Comparison of ENCODE assay signal across 11 cellular contexts in genomic region chr1:7942701-7943029, GRCh38. TPM values are rescaled to one million over a fixed set of nuclear protein-coding genes. Genes with fewer than 3 reads are reported as not detected.
DNase-seq lines count a peak whose midpoint lies in the region; ATAC-seq, FAIRE-seq and TF ChIP-seq lines count a peak whose summit lies in the region.
"Had no signal": no experiment of that assay in that cellular context is flagged by ENCODE, and none has a peak within 500 bp of the region (broad histone marks: within the 10 kb centered on the region; RNA-seq: fewer than 3 reads in every experiment).

No MANE protein-coding gene starts in this region.

- TF ChIP-seq CTCF in WTC11 (IDR thresholded peaks at IDR 0.05) = no peak

- POLR2A ChIA-PET in WTC11 (lab: Charles Lee) = no interaction called here

- H3K27me3 Mint-ChIP-seq in WTC11 (ENCODE audit: low read depth) = peaks cover 60% of the 10 kb centered on the region
- H3K27me3 Mint-ChIP-seq in stimulated activated naive CD8-positive, alpha-beta T cell treated with anti-CD3 and anti-CD28 coated beads, Interleukin-15, amount 100 ng/mL, for 72 hours = no peaks in the 10 kb centered on the region

- H3K27ac Mint-ChIP-seq in WTC11 = no peak overlapping the region
- H3K27ac Mint-ChIP-seq in stimulated activated naive CD8-positive, alpha-beta T cell treated with anti-CD3 and anti-CD28 coated beads, Interleukin-15, amount 100 ng/mL, for 72 hours = peak overlapping the region; percentile 4 to 81

- H3K4me3 Mint-ChIP-seq in WTC11 = peak overlapping the region; percentile 45
- peak overlapping the region; percentile 76 to 82 for H3K4me3 Mint-ChIP-seq in stimulated activated naive CD8-positive, alpha-beta T cell treated with anti-CD3 and anti-CD28 coated beads, Interleukin-15, amount 100 ng/mL, for 72 hours

- no peak for ATAC-seq in WTC11
- ATAC-seq in stimulated activated naive CD8-positive, alpha-beta T cell treated with anti-CD3 and anti-CD28 coated beads, Interleukin-15, amount 100 ng/mL, for 72 hours = no peak
- ATAC-seq in HG03196 (IDR thresholded peaks at IDR 0.05; ENCODE audit: unreplicated experiment) = no peak
- ATAC-seq: A549 had no signal

- H3K4me1 Mint-ChIP-seq in WTC11 = peaks cover 16% of the 10 kb centered on the region
- peaks cover 55% of the 10 kb centered on the region for H3K4me1 Mint-ChIP-seq in stimulated activated naive CD8-positive, alpha-beta T cell treated with anti-CD3 and anti-CD28 coated beads, Interleukin-15, amount 100 ng/mL, for 72 hours

- H3K27ac ChIP-seq in iPS-20b (ENCODE audit: low read length) = no peak overlapping the region

- H3K36me3 ChIP-seq in iPS-20b (ENCODE audit: insufficient read depth, low read depth, low read length) = no peaks in the 10 kb centered on the region
- H3K36me3 ChIP-seq: right atrium auricular region had no signal

- H3K27me3 ChIP-seq in iPS-20b (ENCODE audit: insufficient read depth, low read length) = peaks cover 48% of the 10 kb centered on the region
- H3K27me3 ChIP-seq: right atrium auricular region had no signal

- H3K9me3 ChIP-seq in iPS-20b (ENCODE audit: insufficient read depth, low read depth, low read length) = no peaks in the 10 kb centered on the region
- H3K9me3 ChIP-seq: A549, right atrium auricular region had no signal

- CTCF ChIA-PET in WTC11 (lab: Charles Lee) = interaction anchor here (0.6 to 1.6 kb wide), 9 partner anchors 32 to 467 kb away, joined by 3 to 6 read pairs (median 4); no protein-coding TSS in a partner anchor

- H3K9ac ChIP-seq in iPS-20b (ENCODE audit: low read depth, low read length) = no peak overlapping the region

- DNase-seq in SIG-M5 treated with dmso at 0.1 percent for 504 hours (lab: John Stamatoyannopoulos, UW; ENCODE audit: unreplicated experiment) (peak; percentile 55), SIG-M5 (lab: John Stamatoyannopoulos, UW) (no peak), WTC11 (ENCODE audit: low spot score) (no peak), nucleus accumbens (lab: John Stamatoyannopoulos, UW) (no peak), RCC 7860 (ENCODE audit: low spot score) (no peak)
- DNase-seq in stimulated activated naive CD8-positive, alpha-beta T cell treated with anti-CD3 and anti-CD28 coated beads, Interleukin-15, amount 100 ng/mL, for 72 hours = no peak
- DNase-seq: NCI-H1105 had no signal

- peak overlapping the region; percentile 54; the same call in 1 of the 2 replicates for H3K4me3 ChIP-seq in iPS-20b (ENCODE audit: low read length)
- H3K4me3 ChIP-seq: A549 had no signal

- no peak for FAIRE-seq in RCC 7860 (lab: Jason Lieb, UNC)
- FAIRE-seq: A549 had no signal

- H3K9me3 Mint-ChIP-seq in WTC11 = no peaks in the 10 kb centered on the region
- no peaks in the 10 kb centered on the region for H3K9me3 Mint-ChIP-seq in stimulated activated naive CD8-positive, alpha-beta T cell treated with anti-CD3 and anti-CD28 coated beads, Interleukin-15, amount 100 ng/mL, for 72 hours

- no peaks in the 10 kb centered on the region for H3K4me1 ChIP-seq in iPS-20b (ENCODE audit: insufficient read depth, low read length)

- H3K36me3 Mint-ChIP-seq in WTC11 = no peaks in the 10 kb centered on the region

TF ChIP-seq in WTC11, 78 proteins besides CTCF, POLR2A, EP300 and RAD21 (continues in another document):
- TF ChIP-seq RORB (CRISPR knock-in tag; IDR thresholded peaks at IDR 0.05) = no peak
- TF ChIP-seq ZNF423 (CRISPR knock-in tag; IDR thresholded peaks at IDR 0.05) = no peak
- TF ChIP-seq, protein P1, sequence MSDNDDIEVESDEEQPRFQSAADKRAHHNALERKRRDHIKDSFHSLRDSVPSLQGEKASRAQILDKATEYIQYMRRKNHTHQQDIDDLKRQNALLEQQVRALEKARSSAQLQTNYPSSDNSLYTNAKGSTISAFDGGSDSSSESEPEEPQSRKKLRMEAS (CRISPR knock-in tag; IDR thresholded peaks at IDR 0.05) = no peak; the same call in 1 of the 2 replicates
- no peak for TF ChIP-seq CBFB (CRISPR knock-in tag; IDR thresholded peaks at IDR 0.05; ENCODE audit: low read depth)
- no peak for TF ChIP-seq FOXK1 (CRISPR knock-in tag; IDR thresholded peaks at IDR 0.05)
- TF ChIP-seq KAT7 (CRISPR knock-in tag; IDR thresholded peaks at IDR 0.05; ENCODE audit: borderline replicate concordance) = no peak
- TF ChIP-seq ZNF138 (CRISPR knock-in tag; conservative IDR thresholded peaks at IDR 0.05) = no peak
- TF ChIP-seq, protein P2, sequence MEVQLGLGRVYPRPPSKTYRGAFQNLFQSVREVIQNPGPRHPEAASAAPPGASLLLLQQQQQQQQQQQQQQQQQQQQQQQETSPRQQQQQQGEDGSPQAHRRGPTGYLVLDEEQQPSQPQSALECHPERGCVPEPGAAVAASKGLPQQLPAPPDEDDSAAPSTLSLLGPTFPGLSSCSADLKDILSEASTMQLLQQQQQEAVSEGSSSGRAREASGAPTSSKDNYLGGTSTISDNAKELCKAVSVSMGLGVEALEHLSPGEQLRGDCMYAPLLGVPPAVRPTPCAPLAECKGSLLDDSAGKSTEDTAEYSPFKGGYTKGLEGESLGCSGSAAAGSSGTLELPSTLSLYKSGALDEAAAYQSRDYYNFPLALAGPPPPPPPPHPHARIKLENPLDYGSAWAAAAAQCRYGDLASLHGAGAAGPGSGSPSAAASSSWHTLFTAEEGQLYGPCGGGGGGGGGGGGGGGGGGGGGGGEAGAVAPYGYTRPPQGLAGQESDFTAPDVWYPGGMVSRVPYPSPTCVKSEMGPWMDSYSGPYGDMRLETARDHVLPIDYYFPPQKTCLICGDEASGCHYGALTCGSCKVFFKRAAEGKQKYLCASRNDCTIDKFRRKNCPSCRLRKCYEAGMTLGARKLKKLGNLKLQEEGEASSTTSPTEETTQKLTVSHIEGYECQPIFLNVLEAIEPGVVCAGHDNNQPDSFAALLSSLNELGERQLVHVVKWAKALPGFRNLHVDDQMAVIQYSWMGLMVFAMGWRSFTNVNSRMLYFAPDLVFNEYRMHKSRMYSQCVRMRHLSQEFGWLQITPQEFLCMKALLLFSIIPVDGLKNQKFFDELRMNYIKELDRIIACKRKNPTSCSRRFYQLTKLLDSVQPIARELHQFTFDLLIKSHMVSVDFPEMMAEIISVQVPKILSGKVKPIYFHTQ (CRISPR knock-in tag; IDR thresholded peaks at IDR 0.05) = no peak
- no peak for TF ChIP-seq SOX15 (CRISPR knock-in tag; IDR thresholded peaks at IDR 0.05)
- no peak for TF ChIP-seq NR1H2 (CRISPR knock-in tag; IDR thresholded peaks at IDR 0.05)
- TF ChIP-seq RELA (CRISPR knock-in tag; IDR thresholded peaks at IDR 0.05; ENCODE audit: borderline replicate concordance) = no peak
- TF ChIP-seq CREB1 (CRISPR knock-in tag; IDR thresholded peaks at IDR 0.05) = no peak
- TF ChIP-seq USF1 (CRISPR knock-in tag; IDR thresholded peaks at IDR 0.05) = no peak
- TF ChIP-seq, protein P3, sequence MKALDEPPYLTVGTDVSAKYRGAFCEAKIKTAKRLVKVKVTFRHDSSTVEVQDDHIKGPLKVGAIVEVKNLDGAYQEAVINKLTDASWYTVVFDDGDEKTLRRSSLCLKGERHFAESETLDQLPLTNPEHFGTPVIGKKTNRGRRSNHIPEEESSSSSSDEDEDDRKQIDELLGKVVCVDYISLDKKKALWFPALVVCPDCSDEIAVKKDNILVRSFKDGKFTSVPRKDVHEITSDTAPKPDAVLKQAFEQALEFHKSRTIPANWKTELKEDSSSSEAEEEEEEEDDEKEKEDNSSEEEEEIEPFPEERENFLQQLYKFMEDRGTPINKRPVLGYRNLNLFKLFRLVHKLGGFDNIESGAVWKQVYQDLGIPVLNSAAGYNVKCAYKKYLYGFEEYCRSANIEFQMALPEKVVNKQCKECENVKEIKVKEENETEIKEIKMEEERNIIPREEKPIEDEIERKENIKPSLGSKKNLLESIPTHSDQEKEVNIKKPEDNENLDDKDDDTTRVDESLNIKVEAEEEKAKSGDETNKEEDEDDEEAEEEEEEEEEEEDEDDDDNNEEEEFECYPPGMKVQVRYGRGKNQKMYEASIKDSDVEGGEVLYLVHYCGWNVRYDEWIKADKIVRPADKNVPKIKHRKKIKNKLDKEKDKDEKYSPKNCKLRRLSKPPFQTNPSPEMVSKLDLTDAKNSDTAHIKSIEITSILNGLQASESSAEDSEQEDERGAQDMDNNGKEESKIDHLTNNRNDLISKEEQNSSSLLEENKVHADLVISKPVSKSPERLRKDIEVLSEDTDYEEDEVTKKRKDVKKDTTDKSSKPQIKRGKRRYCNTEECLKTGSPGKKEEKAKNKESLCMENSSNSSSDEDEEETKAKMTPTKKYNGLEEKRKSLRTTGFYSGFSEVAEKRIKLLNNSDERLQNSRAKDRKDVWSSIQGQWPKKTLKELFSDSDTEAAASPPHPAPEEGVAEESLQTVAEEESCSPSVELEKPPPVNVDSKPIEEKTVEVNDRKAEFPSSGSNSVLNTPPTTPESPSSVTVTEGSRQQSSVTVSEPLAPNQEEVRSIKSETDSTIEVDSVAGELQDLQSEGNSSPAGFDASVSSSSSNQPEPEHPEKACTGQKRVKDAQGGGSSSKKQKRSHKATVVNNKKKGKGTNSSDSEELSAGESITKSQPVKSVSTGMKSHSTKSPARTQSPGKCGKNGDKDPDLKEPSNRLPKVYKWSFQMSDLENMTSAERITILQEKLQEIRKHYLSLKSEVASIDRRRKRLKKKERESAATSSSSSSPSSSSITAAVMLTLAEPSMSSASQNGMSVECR (CRISPR knock-in tag; IDR thresholded peaks at IDR 0.05; ENCODE audit: borderline replicate concordance) = no peak
- TF ChIP-seq ZNF219 (CRISPR knock-in tag; IDR thresholded peaks at IDR 0.05; ENCODE audit: borderline replicate concordance) = no peak

RNA-seq across cellular contexts. Expression of gene TNFRSF9, which starts 2.0 kb away (rescaled TPM):
- total RNA-seq in WTC11 (2021) = 0.11 to 0.14 TPM in 2 of 3 replicates, not detected in the other
- total RNA-seq: right atrium auricular region had no signal

RNA-seq across cellular contexts. Expression of gene PARK7, which starts 18.8 kb away (rescaled TPM):
- 337 to 343 TPM (median 340 TPM) in 3 replicates for total RNA-seq in WTC11 (2021)
